ENCODE assay signal across 23 cellular contexts in genomic region chr6:147459772-147460171, GRCh38. TPM values are rescaled to one million over a fixed set of nuclear protein-coding genes. Genes with fewer than 3 reads are reported as not detected.
"Had no signal": no experiment of that assay in that cellular context is flagged by ENCODE, and none has a peak within 500 bp of the region (broad histone marks: within the 10 kb centered on the region; RNA-seq: fewer than 3 reads in every experiment).

No MANE protein-coding gene starts in this region.

- DNase-seq: dermis blood vessel endothelial cell; effector memory CD4-positive, alpha-beta T cell; foreskin melanocyte; glutamatergic neuron; heart right ventricle; hypothalamus; left ventricle myocardium superior; lower lobe of right lung; natural killer cell; occipital lobe; ovary; posterior cingulate gyrus; stimulated activated CD4-positive, alpha-beta T cell treated with anti-CD3 and anti-CD28 coated beads, Interleukin-2, amount 100 ng/mL, for 24 hours; stimulated activated CD4-positive, alpha-beta T cell treated with anti-CD3 and anti-CD28 coated beads, Interleukin-4, amount 100 ng/mL, for 24 hours; stimulated activated naive CD4-positive, alpha-beta T cell treated with Interleukin-2 at 50 U/mL for 16 hours; stomach; thyroid gland; trophoblast cell had no signal

- H3K9me3 ChIP-seq: lower lobe of right lung, ovary, thyroid gland had no signal

- H3K9me3 Mint-ChIP-seq: stimulated activated effector memory CD8-positive, alpha-beta T cell treated with anti-CD3 and anti-CD28 coated beads, Interleukin-12 subunit alpha, Interleukin-12 subunit beta, amount 100 ng/mL, for 72 hours had no signal

- H3K27ac ChIP-seq: coronary artery, heart right ventricle, lower lobe of right lung, ovary, stomach, thyroid gland had no signal

- H3K4me1 Mint-ChIP-seq: natural killer cell; stimulated activated effector memory CD8-positive, alpha-beta T cell treated with anti-CD3 and anti-CD28 coated beads, Interleukin-12 subunit alpha, Interleukin-12 subunit beta, amount 100 ng/mL, for 72 hours had no signal

- H3K4me3 ChIP-seq: coronary artery, heart right ventricle, lower lobe of right lung, ovary, stomach, thyroid gland had no signal

- H3K36me3 Mint-ChIP-seq: memory B cell; natural killer cell; stimulated activated effector memory CD8-positive, alpha-beta T cell treated with anti-CD3 and anti-CD28 coated beads, Interleukin-12 subunit alpha, Interleukin-12 subunit beta, amount 100 ng/mL, for 72 hours had no signal

- H3K27me3 ChIP-seq: heart right ventricle, ovary, stomach, thyroid gland had no signal

- H3K4me1 ChIP-seq: heart right ventricle, lower lobe of right lung, stomach, thyroid gland had no signal

- FAIRE-seq: keratinocyte had no signal

- H3K36me3 ChIP-seq: heart right ventricle, lower lobe of right lung, ovary, stomach, thyroid gland had no signal

- H3K27ac Mint-ChIP-seq: memory B cell; natural killer cell; stimulated activated effector memory CD8-positive, alpha-beta T cell treated with anti-CD3 and anti-CD28 coated beads, Interleukin-12 subunit alpha, Interleukin-12 subunit beta, amount 100 ng/mL, for 72 hours had no signal

- H3K4me3 Mint-ChIP-seq: memory B cell; natural killer cell; stimulated activated effector memory CD8-positive, alpha-beta T cell treated with anti-CD3 and anti-CD28 coated beads, Interleukin-12 subunit alpha, Interleukin-12 subunit beta, amount 100 ng/mL, for 72 hours had no signal

RNA-seq across cellular contexts. Expression of gene SAMD5, which starts 48.7 kb away (rescaled TPM):
- total RNA-seq: mononuclear cell, natural killer cell had no signal
